14 cellular contexts compared by ENCODE assay signal in the genomic region with DNA sequence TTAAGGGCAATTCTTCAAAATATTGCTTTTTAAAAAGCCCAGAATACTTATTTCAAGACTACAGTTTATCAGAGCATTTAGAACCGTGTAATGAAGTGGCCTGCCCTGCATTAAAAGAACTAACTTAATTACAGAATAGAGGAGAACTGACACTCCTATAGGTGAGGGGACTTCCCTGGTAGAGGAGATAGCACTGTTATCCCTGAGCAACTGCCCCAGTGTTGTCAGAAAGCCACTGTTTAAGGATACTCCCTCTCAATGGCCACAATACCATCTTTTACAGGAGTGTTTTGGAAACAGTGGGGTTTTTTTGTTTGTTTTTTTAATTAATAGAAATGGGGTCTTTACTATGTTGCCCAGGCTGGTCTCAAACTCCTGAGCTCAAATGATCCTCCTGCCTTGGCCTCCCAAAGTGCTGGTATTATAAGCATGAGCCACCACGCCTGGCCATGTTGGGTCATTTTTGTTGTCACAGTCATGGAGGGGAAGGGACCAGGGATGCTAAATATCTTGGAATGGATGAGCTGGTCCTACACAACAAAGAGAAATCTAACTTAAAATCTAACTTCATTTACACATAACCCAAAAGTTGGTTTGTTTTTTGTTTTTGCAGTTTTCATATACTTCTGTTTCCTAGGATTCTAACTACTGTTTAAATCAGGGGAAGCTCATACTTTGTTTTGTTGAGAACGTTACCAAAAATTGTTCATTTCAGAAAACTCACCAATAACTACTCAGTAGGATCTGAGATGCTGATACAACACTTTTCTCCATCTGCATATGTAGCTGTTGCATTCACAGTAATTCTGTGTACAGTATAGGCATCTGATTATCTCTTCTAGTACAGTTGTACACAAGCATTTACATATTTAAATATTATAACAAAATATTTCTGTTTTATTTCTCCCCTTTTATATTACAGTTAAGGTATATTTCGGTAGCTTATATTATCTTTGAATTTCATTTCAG. TPM values are rescaled to one million over a fixed set of nuclear protein-coding genes. Genes with fewer than 3 reads are reported as not detected.
DNase-seq lines count a peak whose midpoint lies in the region; ATAC-seq and TF ChIP-seq lines count a peak whose summit lies in the region.
"Had no signal": no experiment of that assay in that cellular context is flagged by ENCODE, and none has a peak within 500 bp of the region (broad histone marks: within the 10 kb centered on the region; RNA-seq: fewer than 3 reads in every experiment).

No MANE protein-coding gene starts in this region.

- peaks cover 27% of the 10 kb centered on the region for H3K4me1 Mint-ChIP-seq in central memory CD8-positive, alpha-beta T cell

- TF ChIP-seq CTCF in PC-9 (conservative IDR thresholded peaks at IDR 0.05) (no peak), smooth muscle cell (IDR thresholded peaks at IDR 0.05; ENCODE audit: borderline replicate concordance, insufficient read depth, poor library complexity, severe bottlenecking) (no peak)

- H3K9me3 ChIP-seq in PC-9 (ENCODE audit: insufficient read depth, low read depth), result no peaks in the 10 kb centered on the region
- no peaks in the 10 kb centered on the region for H3K9me3 ChIP-seq in smooth muscle cell (replicated peaks; ENCODE audit: low read depth)
- H3K9me3 ChIP-seq: left lung, spleen, upper lobe of right lung had no signal

- H3K27me3 ChIP-seq in PC-9 (ENCODE audit: insufficient read depth, low read depth) (no peaks in the 10 kb centered on the region), smooth muscle cell (ENCODE audit: low read depth) (no peaks in the 10 kb centered on the region)
- H3K27me3 ChIP-seq: left lung, spleen, upper lobe of right lung had no signal

- no peaks in the 10 kb centered on the region for H3K27me3 Mint-ChIP-seq in central memory CD8-positive, alpha-beta T cell

- WGBS in smooth muscle cell (ENCODE audit: low lambda C conversion rate), result 95% methylated on average over 4 of the region's 4 CpGs

- H3K36me3 Mint-ChIP-seq in central memory CD8-positive, alpha-beta T cell (ENCODE audit: insufficient read depth), result peaks cover 29% of the 10 kb centered on the region

- H3K36me3 ChIP-seq in PC-9 (ENCODE audit: low read depth), result peaks cover 15% of the 10 kb centered on the region
- peaks cover 7% of the 10 kb centered on the region for H3K36me3 ChIP-seq in smooth muscle cell (ENCODE audit: low read depth)

- BruUV-seq in PC-9 (replicated peaks; lab: Mats Ljungman, UMichigan), result no TSS peak

- H3K27ac Mint-ChIP-seq in central memory CD8-positive, alpha-beta T cell (ENCODE audit: low read depth), result peak overlapping the region; percentile 56

- POLR2A ChIA-PET in PC-9 (lab: Charles Lee; ENCODE audit: unreplicated experiment), result interaction anchor here (0.6 to 0.8 kb wide), 3 partner anchors 24 to 863 kb away, joined by 4 to 10 read pairs (median 5); no protein-coding TSS in a partner anchor

- H3K4me3 ChIP-seq in PC-9, result no peak overlapping the region
- no peak overlapping the region for H3K4me3 ChIP-seq in smooth muscle cell
- H3K4me3 ChIP-seq: left lung, upper lobe of right lung had no signal

- DNase-seq in activated CD8-positive, alpha-beta memory T cell treated with anti-CD3 and anti-CD28 coated beads, Interleukin-2, amount 50 U/mL, for 48 hours, result peak; percentile 52
- DNase-seq in activated CD8-positive, alpha-beta memory T cell treated with anti-CD3 and anti-CD28 coated beads, Interleukin-2, amount 50 U/mL, for 4 hours, result no peak
- DNase-seq in PC-9 (no peak), smooth muscle cell (lab: John Stamatoyannopoulos, UW; ENCODE audit: unreplicated experiment) (no peak), middle frontal gyrus (ENCODE audit: extremely low spot score, low spot score) (no peak), cardiac septum (ENCODE audit: low spot score) (no peak)
- DNase-seq in central memory CD8-positive, alpha-beta T cell (ENCODE audit: low spot score in 2 of 2), result no peak
- DNase-seq: activated gamma-delta T cell, left lung, NCI-H446, upper lobe of right lung had no signal

- intact Hi-C loops in PC-9 (cut with micrococcal nuclease; ENCODE audit: unreplicated experiment) (no loop called here), cardiac septum (cut with DNase I) (no loop called here)

- CTCF ChIA-PET in PC-9 (lab: Charles Lee), result interaction anchor here (0.6 kb wide), 1 partner anchor 31 kb away, joined by 3 read pairs; no protein-coding TSS in a partner anchor

- H2AFZ ChIP-seq in PC-9, result no peak overlapping the region
- H2AFZ ChIP-seq in smooth muscle cell (ENCODE audit: low read depth), result no peak overlapping the region

- H3K9ac ChIP-seq in smooth muscle cell (ENCODE audit: low read depth), result no peak overlapping the region

- no peaks in the 10 kb centered on the region for H3K9me2 ChIP-seq in PC-9 (ENCODE audit: insufficient read depth)

- H3K27ac ChIP-seq in PC-9 (no peak overlapping the region), smooth muscle cell (ENCODE audit: low read depth) (peak overlapping the region; percentile 55)
- H3K27ac ChIP-seq: left lung, RWPE1, upper lobe of right lung had no signal

- peaks cover 30% of the 10 kb centered on the region for H3F3A ChIP-seq in PC-9 (ENCODE audit: insufficient read depth, low read depth)
- H3F3A ChIP-seq in smooth muscle cell (ENCODE audit: low read depth), result peaks cover 69% of the 10 kb centered on the region

- peaks cover 30% of the 10 kb centered on the region for H3K4me1 ChIP-seq in PC-9 (replicated peaks; ENCODE audit: insufficient read depth)
- H3K4me1 ChIP-seq in smooth muscle cell (ENCODE audit: low read depth), result peaks cover 22% of the 10 kb centered on the region

- H4K20me1 ChIP-seq in PC-9 (ENCODE audit: insufficient read depth) (no peaks in the 10 kb centered on the region), smooth muscle cell (ENCODE audit: low read depth) (peaks cover 47% of the 10 kb centered on the region)

- H3K79me2 ChIP-seq in PC-9 (ENCODE audit: low read depth), result peaks cover 24% of the 10 kb centered on the region
- H3K79me2 ChIP-seq in smooth muscle cell (ENCODE audit: low read depth), result no peaks in the 10 kb centered on the region

- peak overlapping the region; percentile 98; the same call in 1 of the 2 replicates for H3K4me2 ChIP-seq in PC-9
- no peak overlapping the region for H3K4me2 ChIP-seq in smooth muscle cell

- no peaks in the 10 kb centered on the region for H3K9me3 Mint-ChIP-seq in central memory CD8-positive, alpha-beta T cell

- no peak for ATAC-seq in central memory CD8-positive, alpha-beta T cell (replicated peaks; ENCODE audit: extremely low read depth, poor library complexity, severe bottlenecking)
- no peak for ATAC-seq in HG03097 (IDR thresholded peaks at IDR 0.05; ENCODE audit: low FRiP score, unreplicated experiment)
- ATAC-seq: left lung, upper lobe of right lung had no signal

- peak overlapping the region; percentile 88 for H3K4me3 Mint-ChIP-seq in central memory CD8-positive, alpha-beta T cell

RNA-seq across cellular contexts. Expression of a gene that starts 8.1 kb away (rescaled TPM):
- total RNA-seq in PC-9 (2021), result 548 and 560 TPM in 2 replicates
- 731 and 1,140 TPM in 2 replicates for total RNA-seq in smooth muscle cell
- 817 and 878 TPM in 2 replicates for polyA plus RNA-seq in smooth muscle cell
- total RNA-seq in cardiac septum, result 462 TPM

RNA-seq across cellular contexts. Expression of a gene that starts 8.2 kb away (rescaled TPM):
- total RNA-seq in PC-9 (2021) (16.1 and 17.0 TPM in 2 replicates), smooth muscle cell (5.8 and 7.1 TPM in 2 replicates), cardiac septum (3.0 TPM)
- polyA plus RNA-seq in smooth muscle cell, result 0.24 and 0.93 TPM in 2 replicates
